ENCODE assay signal across 16 cellular contexts in genomic region chr15:40285151-40285898, GRCh38. TPM values are rescaled to one million over a fixed set of nuclear protein-coding genes. Genes with fewer than 3 reads are reported as not detected.
DNase-seq lines count a peak whose midpoint lies in the region; ATAC-seq and TF ChIP-seq lines count a peak whose summit lies in the region.
"Had no signal": no experiment of that assay in that cellular context is flagged by ENCODE, and none has a peak within 500 bp of the region (broad histone marks: within the 10 kb centered on the region; RNA-seq: fewer than 3 reads in every experiment).

No MANE protein-coding gene starts in this region.

- no peak overlapping the region for H3K4me3 Mint-ChIP-seq in stimulated activated memory B cell treated with anti-CD40 and anti-IgM and Interleukin-4, amounts not matched to agents 10 μg/mL and 1 μg/mL and 100 μg/mL, for 72 hours
- H3K4me3 Mint-ChIP-seq: nephron progenitor cell had no signal

- H3K27me3 ChIP-seq in left ventricle myocardium inferior (ENCODE audit: low read depth) (peaks cover 48% of the 10 kb centered on the region), thymus (ENCODE audit: control insufficient read depth, insufficient read depth) (peaks cover 46% of the 10 kb centered on the region), stomach (peaks cover 14 to 51% (median 40%) of the 10 kb centered on the region in 3 donors), upper lobe of left lung (peaks cover 1 to 37% (median 26%) of the 10 kb centered on the region in 4 donors)

- H3K36me3 ChIP-seq in left ventricle myocardium inferior (no peaks in the 10 kb centered on the region), thymus (ENCODE audit: control insufficient read depth, insufficient read depth) (peaks cover 3% of the 10 kb centered on the region), stomach (peaks cover 0 to 23% (median 0%) of the 10 kb centered on the region in 4 donors), upper lobe of left lung (peaks cover 0 to 11% (median 3%) of the 10 kb centered on the region in 4 donors)
- H3K36me3 ChIP-seq: upper lobe of right lung had no signal

- H3K4me1 ChIP-seq in left ventricle myocardium inferior (peaks cover 59% of the 10 kb centered on the region), thymus (ENCODE audit: control insufficient read depth, insufficient read depth, low read length) (peaks cover 18% of the 10 kb centered on the region), stomach (peaks cover 22 to 54% (median 37%) of the 10 kb centered on the region in 4 donors), upper lobe of left lung (peaks cover 27 to 34% (median 33%) of the 10 kb centered on the region in 4 donors)

- H3K4me3 ChIP-seq in left ventricle myocardium inferior, result no peak overlapping the region
- no peak overlapping the region for H3K4me3 ChIP-seq in thymus (ENCODE audit: low read length)
- H3K4me3 ChIP-seq in stomach, result no peak overlapping the region
- no peak overlapping the region for H3K4me3 ChIP-seq in upper lobe of left lung
- H3K4me3 ChIP-seq: upper lobe of right lung had no signal

- ATAC-seq in Right ventricle myocardium inferior, result no peak
- no peak for ATAC-seq in stimulated activated memory B cell treated with anti-CD40 and anti-IgM and Interleukin-4, amounts not matched to agents 10 μg/mL and 1 μg/mL and 100 μg/mL, for 72 hours
- no peak for ATAC-seq in upper lobe of left lung (ENCODE audit: low FRiP score in 2 of 2)
- ATAC-seq: activated naive CD4-positive, alpha-beta T cell treated with anti-CD3 and anti-CD28 coated beads, Interleukin-2, amount 50 U/mL, for 72 hours; upper lobe of right lung had no signal

- H3K27ac ChIP-seq in left ventricle myocardium inferior (replicated peaks) (peak overlapping the region; percentile 62), thymus (ENCODE audit: low read depth) (peak overlapping the region; percentile 2), stomach (peak overlapping the region in 2 of 5 donors; percentile 9 to 43), upper lobe of left lung (no peak overlapping the region)
- H3K27ac ChIP-seq: upper lobe of right lung had no signal

- peaks cover 16% of the 10 kb centered on the region for H3K36me3 Mint-ChIP-seq in stimulated activated memory B cell treated with anti-CD40 and anti-IgM and Interleukin-4, amounts not matched to agents 10 μg/mL and 1 μg/mL and 100 μg/mL, for 72 hours
- H3K36me3 Mint-ChIP-seq: activated naive CD4-positive, alpha-beta T cell treated with anti-CD3 and anti-CD28 coated beads, Interleukin-2, amount 50 U/mL, for 72 hours had no signal

- peaks cover 25% of the 10 kb centered on the region for H3K4me1 Mint-ChIP-seq in stimulated activated memory B cell treated with anti-CD40 and anti-IgM and Interleukin-4, amounts not matched to agents 10 μg/mL and 1 μg/mL and 100 μg/mL, for 72 hours

- H3K9me3 ChIP-seq in left ventricle myocardium inferior (replicated peaks) (no peaks in the 10 kb centered on the region), thymus (ENCODE audit: control insufficient read depth) (no peaks in the 10 kb centered on the region), stomach (no peaks in the 10 kb centered on the region), upper lobe of left lung (no peaks in the 10 kb centered on the region)
- H3K9me3 ChIP-seq: upper lobe of right lung had no signal

- no peak overlapping the region for H3K27ac Mint-ChIP-seq in stimulated activated memory B cell treated with anti-CD40 and anti-IgM and Interleukin-4, amounts not matched to agents 10 μg/mL and 1 μg/mL and 100 μg/mL, for 72 hours
- H3K27ac Mint-ChIP-seq: activated naive CD4-positive, alpha-beta T cell treated with anti-CD3 and anti-CD28 coated beads, Interleukin-2, amount 50 U/mL, for 72 hours; nephron progenitor cell had no signal

- DNase-seq in Right ventricle myocardium inferior (ENCODE audit: missing footprints) (peak; percentile 26), cardiac septum (ENCODE audit: low spot score) (no peak), amniotic epithelial cell (ENCODE audit: low read depth) (peak; percentile 22), left ventricle myocardium inferior (no peak), stomach (no peak), upper lobe of left lung (no peak)
- DNase-seq: ACHN, DMS79 treated with DMSO at 0.1 percent for 48 hours, NCI-H1417, NCI-H524 treated with DMSO at 0.1 percent for 48 hours, nephron progenitor cell, upper lobe of right lung had no signal

- TF ChIP-seq POLR2A in stomach (IDR thresholded peaks at IDR 0.05) (no peak), upper lobe of left lung (IDR thresholded peaks at IDR 0.05) (no peak)

- TF ChIP-seq CTCF in left ventricle myocardium inferior (IDR thresholded peaks at IDR 0.05; ENCODE audit: borderline replicate concordance) (no peak), stomach (IDR thresholded peaks at IDR 0.05) (no peak), upper lobe of left lung (IDR thresholded peaks at IDR 0.05) (no peak)

- TF ChIP-seq EP300 in stomach (IDR thresholded peaks at IDR 0.05) (no peak), upper lobe of left lung (IDR thresholded peaks at IDR 0.05) (no peak)

- intact Hi-C loops in Right ventricle myocardium inferior (cut with DNase I) (no loop called here), cardiac septum (cut with DNase I) (loop anchor here (5.0 kb wide), 1 partner anchor 122 kb away; the partner anchor contains the start of gene IVD), left ventricle myocardium inferior (cut with micrococcal nuclease) (loop anchor here (10.0 kb wide), 1 partner anchor 139 kb away; no protein-coding TSS in a partner anchor), stomach (cut with DNase I; ENCODE audit: low total_unique reads) (no loop called here)

- H3K9me3 Mint-ChIP-seq in stimulated activated memory B cell treated with anti-CD40 and anti-IgM and Interleukin-4, amounts not matched to agents 10 μg/mL and 1 μg/mL and 100 μg/mL, for 72 hours, result no peaks in the 10 kb centered on the region
- H3K9me3 Mint-ChIP-seq: activated naive CD4-positive, alpha-beta T cell treated with anti-CD3 and anti-CD28 coated beads, Interleukin-2, amount 50 U/mL, for 72 hours; nephron progenitor cell had no signal

- 96% methylated on average over 5 of the region's 5 CpGs for WGBS in thymus
- WGBS in stomach, 5 donors, result 69 to 86% (median 81%) methylated on average over 5 of the region's 5 CpGs
- 82 to 84% methylated on average over 5 of the region's 5 CpGs for WGBS in upper lobe of left lung, 2 donors

- H3K27me3 Mint-ChIP-seq in stimulated activated memory B cell treated with anti-CD40 and anti-IgM and Interleukin-4, amounts not matched to agents 10 μg/mL and 1 μg/mL and 100 μg/mL, for 72 hours, result peaks cover 12% of the 10 kb centered on the region

RNA-seq across cellular contexts. Expression of gene ANKRD63, which starts 2.5 kb away (rescaled TPM):
- total RNA-seq in Right ventricle myocardium inferior, result 0.92 TPM
- not detected for total RNA-seq in cardiac septum
- not detected for total RNA-seq in left ventricle myocardium inferior
- not detected for polyA plus RNA-seq in thymus
- total RNA-seq in stomach, result under 1 TPM in 1 of 5 donors, not detected in 4; 0.37 TPM
- polyA plus RNA-seq in stomach, result not detected
- total RNA-seq in upper lobe of left lung, result 1 to 10 TPM in 1 of 6 donors, not detected in 5; 5.2 TPM
- total RNA-seq: activated naive CD4-positive, alpha-beta T cell treated with anti-CD3 and anti-CD28 coated beads, Interleukin-2, amount 50 U/mL, for 72 hours; RPMI7951; upper lobe of right lung had no signal

RNA-seq across cellular contexts. Expression of gene PLCB2, which starts 22.4 kb away (rescaled TPM):
- total RNA-seq in Right ventricle myocardium inferior (8.2 TPM), cardiac septum (4.6 TPM), left ventricle myocardium inferior (8.5 TPM), stomach (10 to 100 TPM in 3 of 5 donors, 1 to 10 TPM in 2; 3.5 to 12.5 (median 11.7) TPM), upper lobe of left lung (100 to 1,000 TPM in 2 of 6 donors, 10 to 100 TPM in 4; 26.9 to 170 (median 85.7) TPM)
- polyA plus RNA-seq in thymus (125 TPM), stomach (1 to 10 TPM; 5.3 to 5.6 (median 5.4) TPM)

RNA-seq across cellular contexts. Expression of gene INAFM2, which starts 38.2 kb away (rescaled TPM):
- 55.6 TPM for total RNA-seq in Right ventricle myocardium inferior
- 40.0 TPM for total RNA-seq in cardiac septum
- 52.7 TPM for total RNA-seq in left ventricle myocardium inferior
- 12.8 TPM for polyA plus RNA-seq in thymus
- total RNA-seq in stomach, result 10 to 100 TPM; 16.4 to 65.2 (median 21.6) TPM
- 10 to 100 TPM in 1 of 3 donors, 1 to 10 TPM in 2; 3.4 to 20.5 (median 8.8) TPM for polyA plus RNA-seq in stomach
- total RNA-seq in upper lobe of left lung, result 10 to 100 TPM; 15.7 to 36.2 (median 25.6) TPM

RNA-seq across cellular contexts. Expression of gene PAK6, which starts 46.5 kb away (rescaled TPM):
- total RNA-seq in Right ventricle myocardium inferior, result 10.1 TPM
- 2.6 TPM for total RNA-seq in cardiac septum
- total RNA-seq in left ventricle myocardium inferior, result 8.2 TPM
- polyA plus RNA-seq in thymus, result 1.3 TPM
- total RNA-seq in stomach, result 10 to 100 TPM in 3 of 5 donors, 1 to 10 TPM in 1, under 1 TPM in 1; under 0.01 to 91.9 (median 16.3) TPM
- polyA plus RNA-seq in stomach, result 1 to 10 TPM; 1.8 to 7.7 (median 4.7) TPM
- total RNA-seq in upper lobe of left lung, result 10 to 100 TPM in 3 of 6 donors, 1 to 10 TPM in 3; 4.5 to 23.4 (median 15.0) TPM

RNA-seq across cellular contexts. Expression of gene CCDC9B, which starts 55.4 kb away (rescaled TPM):
- 162 TPM for total RNA-seq in Right ventricle myocardium inferior
- 178 TPM for total RNA-seq in cardiac septum
- total RNA-seq in left ventricle myocardium inferior, result 155 TPM
- polyA plus RNA-seq in thymus, result 3.6 TPM
- total RNA-seq in stomach, result 10 to 100 TPM in 4 of 5 donors, under 1 TPM in 1; 0.58 to 39.3 (median 21.1) TPM
- 1 to 10 TPM; 2.9 to 9.7 (median 8.2) TPM for polyA plus RNA-seq in stomach
- total RNA-seq in upper lobe of left lung, result 100 to 1,000 TPM in 1 of 6 donors, 10 to 100 TPM in 5; 15.5 to 140 (median 68.1) TPM

Comparison
In these comparisons a context has a peak if more than half of its experiments do, and no peak if none do; other contexts are left out.
1. DNase-seq: peak in Right ventricle myocardium inferior (single experiment) and amniotic epithelial cell (single experiment); none in cardiac septum (single experiment), left ventricle myocardium inferior (single experiment), stomach (single experiment) and upper lobe of left lung (0 of 2).
2. intact Hi-C loops: an anchor here in cardiac septum (5.0 kb wide) and left ventricle myocardium inferior (10.0 kb wide); none called in Right ventricle myocardium inferior and stomach.
3. H3K27ac ChIP-seq: peak in left ventricle myocardium inferior (single experiment) and thymus (single experiment); none in upper lobe of left lung (0 of 4).